Comparison of ENCODE assay signal across 8 cellular contexts in genomic region chr1:84574936-84575335, GRCh38. TPM values are rescaled to one million over a fixed set of nuclear protein-coding genes. Genes with fewer than 3 reads are reported as not detected.
DNase-seq lines count a peak whose midpoint lies in the region; ATAC-seq, FAIRE-seq and TF ChIP-seq lines count a peak whose summit lies in the region.

No MANE protein-coding gene starts in this region.

- CTCF ChIA-PET in A549 (lab: Yijun Ruan, JAX) = no interaction called here

- FAIRE-seq in A549 (lab: Jason Lieb, UNC) = no peak

- H3K4me2 ChIP-seq in A549 = peak overlapping the region; percentile 59

- peak overlapping the region in 1 of 2 experiments; percentile 99; a peak in 1 of 6 replicates for H3K27ac ChIP-seq in A549

- no peak for TF ChIP-seq RAD21 in A549 (conservative IDR thresholded peaks at IDR 0.05 in 1 of 2, IDR thresholded peaks at IDR 0.05 in 1 of 2)

- DNase-seq in A549 (ENCODE audit: low read depth in 1 of 2, low spot score in 1 of 2) = no peak
- no peak for DNase-seq in HFF-Myc (ENCODE audit: extremely low read depth, low read depth)
- no peak for DNase-seq in astrocyte of the spinal cord (ENCODE audit: low read depth, low spot score)
- DNase-seq in SHP77 treated with DMSO at 0.1 percent for 48 hours (lab: John Stamatoyannopoulos, UW) = no peak
- DNase-seq in T-helper 9 cell = no peak

- in situ Hi-C loops in astrocyte of the spinal cord (cut with HindIII; ENCODE audit: low sequenced_read_pairs) = no loop called here

- no peak for ATAC-seq in A549
- no peak for ATAC-seq in HG02571 (IDR thresholded peaks at IDR 0.05; ENCODE audit: unreplicated experiment)
- no peak for ATAC-seq in HG03097 (IDR thresholded peaks at IDR 0.05; ENCODE audit: low FRiP score, unreplicated experiment)

- TF ChIP-seq CTCF in A549 (IDR thresholded peaks at IDR 0.05) (no peak), HFF-Myc (IDR thresholded peaks at IDR 0.05; ENCODE audit: low read depth, low read length, missing control alignments) (no peak), astrocyte of the spinal cord (IDR thresholded peaks at IDR 0.05; ENCODE audit: low read depth, low read length) (no peak)

- H3K9me3 ChIP-seq in A549 (no peaks in the 10 kb centered on the region), mononuclear cell (ENCODE audit: low read depth, low read length) (no peaks in the 10 kb centered on the region)

- H3K4me1 ChIP-seq in A549 (peaks cover 6% of the 10 kb centered on the region; the same call in 1 of the 3 replicates), mononuclear cell (ENCODE audit: insufficient read depth, low read length) (peaks cover 29% of the 10 kb centered on the region)

- POLR2A ChIA-PET in A549 (lab: Yijun Ruan, JAX) = interaction anchor here (1.6 kb wide), 1 partner anchor 10 kb away, joined by 3 read pairs; no protein-coding TSS in a partner anchor

- TF ChIP-seq EP300 in A549 (IDR thresholded peaks at IDR 0.05) = no peak

- no peak for TF ChIP-seq POLR2A in A549 (IDR thresholded peaks at IDR 0.05; ENCODE audit: low read length)

- peak overlapping the region; percentile 61 for H3K4me3 ChIP-seq in A549
- H3K4me3 ChIP-seq in HFF-Myc (replicated peaks; ENCODE audit: low read depth, low read length) = peak overlapping the region; percentile 54
- H3K4me3 ChIP-seq in astrocyte of the spinal cord (ENCODE audit: low read depth, low read length) = peak overlapping the region; percentile 70
- H3K4me3 ChIP-seq in mononuclear cell (ENCODE audit: low read length) = peak overlapping the region; percentile 42

- no peaks in the 10 kb centered on the region for H3K27me3 ChIP-seq in mononuclear cell (ENCODE audit: insufficient read depth, low read length)

- WGBS in A549 (ENCODE audit: missing lambda C conversion rate) = 62% methylated on average over 7 of the region's 7 CpGs

TF ChIP-seq in A549, 52 proteins besides CTCF, POLR2A, EP300 and RAD21:
- TF ChIP-seq EHMT2 (IDR thresholded peaks at IDR 0.05; ENCODE audit: low read depth) (no peak), EHF (CRISPR knock-in tag; IDR thresholded peaks at IDR 0.05) (no peak), ZNF302 (CRISPR knock-in tag; IDR thresholded peaks at IDR 0.05) (no peak), RCOR1 (IDR thresholded peaks at IDR 0.05; ENCODE audit: low read depth, low read length) (no peak), MAZ (IDR thresholded peaks at IDR 0.05; ENCODE audit: borderline replicate concordance, low read depth, low read length) (no peak), HEYL (CRISPR knock-in tag; IDR thresholded peaks at IDR 0.05) (no peak), BCL3 (IDR thresholded peaks at IDR 0.05) (no peak), FOXS1 (CRISPR knock-in tag; IDR thresholded peaks at IDR 0.05) (no peak), REST (IDR thresholded peaks at IDR 0.05) (no peak), HDAC2 (IDR thresholded peaks at IDR 0.05) (no peak), NPAS2 (CRISPR knock-in tag; IDR thresholded peaks at IDR 0.05; ENCODE audit: borderline replicate concordance) (no peak), ELK1 (IDR thresholded peaks at IDR 0.05; ENCODE audit: low read depth, low read length) (no peak), ZFP36 (IDR thresholded peaks at IDR 0.05; ENCODE audit: borderline replicate concordance, partially characterized antibody) (no peak), ESRRA (IDR thresholded peaks at IDR 0.05; ENCODE audit: borderline replicate concordance, low read length) (no peak), FOSB (CRISPR knock-in tag; IDR thresholded peaks at IDR 0.05) (no peak)

RNA-seq across cellular contexts. Expression of gene CTBS, which starts 0.7 kb away (rescaled TPM):
- polyA plus RNA-seq in A549 (2011; rRNA removed) (20.8 and 25.3 TPM in 2 replicates), A549 (2017; fragmentation: RNase III; extraction: RNeasy Plus Mini Kit Qiagen cat#74134 plus additional on column Dnase treatment) (5.6 to 6.9 TPM (median 6.7 TPM) in 3 replicates)
- polyA plus RNA-seq in A549 (2012; cell fraction: cytosol; rRNA removed) = 2.7 and 3.3 TPM in 2 replicates
- 1.3 and 1.9 TPM in 2 replicates for polyA plus RNA-seq in A549 (2012; cell fraction: nucleus; rRNA removed)
- 3.4 and 4.1 TPM in 2 replicates for polyA minus RNA-seq in A549 (2011; rRNA and poly(A)+ RNA removed)
- 27.0 TPM for total RNA-seq in mononuclear cell
